Comparison of ENCODE assay signal across 10 cellular contexts in genomic region chr16:70687172-70687531, GRCh38. TPM values are rescaled to one million over a fixed set of nuclear protein-coding genes. Genes with fewer than 3 reads are reported as not detected.
DNase-seq lines count a peak whose midpoint lies in the region; ATAC-seq and TF ChIP-seq lines count a peak whose summit lies in the region.
"Had no signal": no experiment of that assay in that cellular context is flagged by ENCODE, and none has a peak within 500 bp of the region (broad histone marks: within the 10 kb centered on the region; RNA-seq: fewer than 3 reads in every experiment).

No MANE protein-coding gene starts in this region.

- H3K27ac Mint-ChIP-seq in nephron progenitor cell = peak overlapping the region; percentile 86

- peaks cover 12% of the 10 kb centered on the region for H3K36me3 ChIP-seq in IMR-90 (ENCODE audit: control insufficient read depth, insufficient read depth, low read length)

- peak overlapping the region; percentile 99; the same call in 2 of the 3 replicates for H2BK15ac ChIP-seq in IMR-90 (ENCODE audit: low read depth, low read length)

- H3K4me3 ChIP-seq in IMR-90 (ENCODE audit: insufficient read depth, low read depth, low read length) = no peak overlapping the region
- H3K4me3 ChIP-seq: mucosa of descending colon had no signal

- H3K4ac ChIP-seq in IMR-90 (ENCODE audit: low read depth, low read length) = peak overlapping the region; percentile 99

- peaks cover 44% of the 10 kb centered on the region for H3K9me1 ChIP-seq in IMR-90 (ENCODE audit: insufficient read depth, low read length)

- no TSS peak for BruUV-seq in IMR-90 (replicated peaks; lab: Mats Ljungman, UMichigan)

- POLR2A ChIA-PET in IMR-90 (lab: Charles Lee; ENCODE audit: unreplicated experiment) = interaction anchor here (1.0 to 1.4 kb wide), 5 partner anchors 16 to 73 kb away, joined by 3 to 7 read pairs (median 4); no protein-coding TSS in a partner anchor

- DNase-seq in IMR-90 = no peak
- DNase-seq in nephron progenitor cell = no peak
- no peak for DNase-seq in left lobe of liver (ENCODE audit: low spot score)
- no peak for DNase-seq in cerebellar nuclear complex (lab: John Stamatoyannopoulos, UW)
- DNase-seq in G401 (ENCODE audit: low spot score) = no peak
- DNase-seq: activated effector memory CD4-positive, alpha-beta T cell treated with anti-CD3 and anti-CD28 coated beads, Interleukin-2, amount 50 U/mL, for 16 hours had no signal

- TF ChIP-seq POLR2A in IMR-90 (IDR thresholded peaks at IDR 0.05; ENCODE audit: low read depth, low read length) (no peak), GM18505 (IDR thresholded peaks at IDR 0.05; ENCODE audit: borderline replicate concordance, extremely low read depth, insufficient read depth, insufficient read length) (no peak)

- CTCF ChIA-PET in IMR-90 (lab: Yijun Ruan, JAX) = interaction anchor here (0.8 to 2.8 kb wide), 5 partner anchors 16 to 85 kb away, joined by 3 to 8 read pairs (median 4); no protein-coding TSS in a partner anchor

- peak overlapping the region; percentile 81 for H3K27ac ChIP-seq in 22Rv1
- peak overlapping the region; percentile 68 for H3K27ac ChIP-seq in IMR-90 (ENCODE audit: insufficient read depth, low read length)
- H3K27ac ChIP-seq in cingulate gyrus (ENCODE audit: low read depth, low read length) = peak overlapping the region; percentile 96

- H4K8ac ChIP-seq in IMR-90 (ENCODE audit: low read depth in 2 of 2, low read length in 2 of 2) = peak overlapping the region; percentile 92 to 98; a peak in 2 of 4 replicates

- H3K4me3 Mint-ChIP-seq in nephron progenitor cell = peak overlapping the region; percentile 77

- no peak overlapping the region for H3K9ac ChIP-seq in IMR-90 (ENCODE audit: low read depth, low read length)

- peak overlapping the region; percentile 74 for H3K18ac ChIP-seq in IMR-90 (ENCODE audit: low read depth, low read length)

- H2BK120ac ChIP-seq in IMR-90 (ENCODE audit: low read depth, low read length) = peak overlapping the region; percentile 93

- H4K20me1 ChIP-seq in IMR-90 (ENCODE audit: insufficient read depth, low read length) = peaks cover 31% of the 10 kb centered on the region

- H3K9me3 ChIP-seq in IMR-90 (ENCODE audit: control insufficient read depth, insufficient read depth, low read length) = no peaks in the 10 kb centered on the region
- H3K9me3 ChIP-seq: mucosa of descending colon had no signal

- H4K91ac ChIP-seq in IMR-90 (ENCODE audit: insufficient read depth, low read depth, low read length) = peak overlapping the region; percentile 97

- H3K23ac ChIP-seq in IMR-90 (ENCODE audit: low read depth, low read length) = peak overlapping the region; percentile 89

- H3K4me2 ChIP-seq in IMR-90 (ENCODE audit: low read depth, low read length) = no peak overlapping the region

- no peak overlapping the region for H3K56ac ChIP-seq in IMR-90 (ENCODE audit: extremely low read depth, insufficient read depth, low read length)

- ATAC-seq in IMR-90 (ENCODE audit: low read depth) (no peak), left lobe of liver (no peak), GM18505 (IDR thresholded peaks at IDR 0.05; ENCODE audit: unreplicated experiment) (no peak)
- ATAC-seq: mucosa of descending colon had no signal

- no peaks in the 10 kb centered on the region for H3K36me3 Mint-ChIP-seq in nephron progenitor cell (ENCODE audit: low read depth)

- H3K4me1 Mint-ChIP-seq in nephron progenitor cell = peaks cover 52% of the 10 kb centered on the region

- TF ChIP-seq RAD21 in IMR-90 (IDR thresholded peaks at IDR 0.05; ENCODE audit: low read length) = no peak

- peak overlapping the region; percentile 100 for H2AK5ac ChIP-seq in IMR-90 (ENCODE audit: low read depth, low read length)

- peak overlapping the region; percentile 97 for H2AK9ac ChIP-seq in IMR-90 (replicated peaks; ENCODE audit: low read depth, low read length, poor library complexity)

- TF ChIP-seq CTCF in 22Rv1 (IDR thresholded peaks at IDR 0.05) = no peak
- no peak for TF ChIP-seq CTCF in IMR-90 (conservative IDR thresholded peaks at IDR 0.05; ENCODE audit: low read depth, low read length)
- no peak for TF ChIP-seq CTCF in nephron progenitor cell (IDR thresholded peaks at IDR 0.05)

- peaks cover 61% of the 10 kb centered on the region for H3K4me1 ChIP-seq in IMR-90 (ENCODE audit: control insufficient read depth, insufficient read depth, low read length)

- dilution Hi-C loops in IMR-90 (cut with HindIII; ENCODE audit: low sequenced_read_pairs, unreplicated experiment) = no loop called here

- H3K79me1 ChIP-seq in IMR-90 (ENCODE audit: low read depth in 1 of 2, low read length in 2 of 2) = peaks cover 0 to 63% of the 10 kb centered on the region in 2 experiments

- H2BK5ac ChIP-seq in IMR-90 (ENCODE audit: low read depth, low read length, poor library complexity, severe bottlenecking) = peak overlapping the region; percentile 81

- peak overlapping the region; percentile 89 for H2BK20ac ChIP-seq in IMR-90 (ENCODE audit: low read depth, low read length)

- intact Hi-C loops in IMR-90 (cut with micrococcal nuclease) = loop anchor here (5.0 kb wide), 1 partner anchor 670 kb away; the partner anchor contains the start of gene CALB2

- H3K9me3 Mint-ChIP-seq in nephron progenitor cell = no peaks in the 10 kb centered on the region

- no peaks in the 10 kb centered on the region for H3K27me3 ChIP-seq in IMR-90 (ENCODE audit: control insufficient read depth, insufficient read depth, low read length)

- H2AFZ ChIP-seq in IMR-90 (replicated peaks; ENCODE audit: low read length, poor library complexity) = no peak overlapping the region

- H3K14ac ChIP-seq in IMR-90 (replicated peaks; ENCODE audit: low read depth, low read length) = peak overlapping the region; percentile 96

- H3K27me3 Mint-ChIP-seq in nephron progenitor cell (ENCODE audit: low read depth, poor library complexity) = peaks cover 8% of the 10 kb centered on the region

- no CpG with 5 or more reads among the region's 6 CpGs for WGBS in IMR-90 (ENCODE audit: extremely low coverage in 2 of 2, insufficient read length in 1 of 2), 2 experiments

- H4K5ac ChIP-seq in IMR-90 (ENCODE audit: low read depth, low read length) = peak overlapping the region; percentile 80

- in situ Hi-C loops in IMR-90 (cut with MboI; ENCODE audit: low sequenced_read_pairs) = loop anchor here (5.0 to 25.0 kb wide), 2 partner anchors 50 to 675 kb away; partner anchors contain the start of gene CALB2
- in situ Hi-C loops in G401 (cut with HindIII; ENCODE audit: low sequenced_read_pairs) = no loop called here

TF ChIP-seq in IMR-90, 13 proteins besides CTCF, POLR2A, EP300 and RAD21:
- 0 out of 2 replicates have a peak, but pooled peaks have one; percentile 41 for TF ChIP-seq BHLHE40 (IDR thresholded peaks at IDR 0.05; ENCODE audit: low read depth, low read length)
- TF ChIP-seq CHD1 (IDR thresholded peaks at IDR 0.05; ENCODE audit: low read depth, low read length) = no peak

RNA-seq across cellular contexts. Expression of gene MTSS2, which starts 1.3 kb away (rescaled TPM):
- 8.9 and 9.1 TPM in 2 replicates for total RNA-seq in IMR-90 (2012; rRNA removed)
- 86.2 and 108 TPM in 2 replicates for polyA plus RNA-seq in IMR-90 (2012; rRNA removed)
- polyA plus RNA-seq in IMR-90 (2012; cell fraction: cytosol; rRNA removed) = 69.9 and 88.4 TPM in 2 replicates
- polyA plus RNA-seq in IMR-90 (2012; cell fraction: nucleus; rRNA removed; ENCODE audit: low replicate concordance) = 148 and 251 TPM in 2 replicates
- total RNA-seq in left lobe of liver = 58.1 TPM
- total RNA-seq in G401 (2014; rRNA removed; shearing (Covaris generic)) = 15.6 and 46.7 TPM in 2 replicates

RNA-seq across cellular contexts. Expression of gene IL34, which starts 40.8 kb away (rescaled TPM):
- total RNA-seq in IMR-90 (2012; rRNA removed) = 1.1 and 1.3 TPM in 2 replicates
- 2.0 and 2.5 TPM in 2 replicates for polyA plus RNA-seq in IMR-90 (2012; rRNA removed)
- 2.1 and 4.5 TPM in 2 replicates for polyA plus RNA-seq in IMR-90 (2012; cell fraction: cytosol; rRNA removed)
- 2.3 and 2.9 TPM in 2 replicates for polyA plus RNA-seq in IMR-90 (2012; cell fraction: nucleus; rRNA removed; ENCODE audit: low replicate concordance)
- total RNA-seq in left lobe of liver = 0.58 TPM
- total RNA-seq in G401 (2014; rRNA removed; shearing (Covaris generic)) = 3.4 and 5.1 TPM in 2 replicates
